In the genomic region with DNA sequence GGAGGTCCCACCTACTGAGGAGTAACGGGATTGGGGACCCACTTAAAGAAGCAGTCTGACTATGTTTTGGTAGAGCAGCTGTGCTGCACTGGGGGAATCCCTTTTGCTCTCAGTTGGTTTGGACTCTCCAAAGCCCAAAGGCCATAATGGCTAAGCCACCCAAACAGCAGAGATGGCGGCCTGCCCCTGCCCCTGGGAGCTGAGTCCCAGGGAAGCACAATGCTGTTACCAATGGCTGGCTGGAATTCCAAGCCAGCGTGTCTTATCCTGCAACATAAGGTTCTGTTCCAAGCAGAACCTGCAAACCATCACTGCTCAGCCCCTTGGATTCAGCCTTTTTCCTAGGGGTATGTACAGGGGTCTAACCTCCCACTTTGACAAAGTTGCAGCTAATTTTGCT, we compare ENCODE assay signal across 19 cellular contexts. TPM values are rescaled to one million over a fixed set of nuclear protein-coding genes. Genes with fewer than 3 reads are reported as not detected.
DNase-seq lines count a peak whose midpoint lies in the region; ATAC-seq and TF ChIP-seq lines count a peak whose summit lies in the region.
"Had no signal": no experiment of that assay in that cellular context is flagged by ENCODE, and none has a peak within 500 bp of the region (broad histone marks: within the 10 kb centered on the region; RNA-seq: fewer than 3 reads in every experiment).

No MANE protein-coding gene starts in this region.

- H3K4me1 Mint-ChIP-seq in neural crest cell, result peaks cover 8% of the 10 kb centered on the region
- H3K4me1 Mint-ChIP-seq in activated CD8-positive, alpha-beta T cell treated with anti-CD3 and anti-CD28 coated beads for 36 hours (ENCODE audit: low read depth), result no peaks in the 10 kb centered on the region
- H3K4me1 Mint-ChIP-seq: CD14-positive monocyte; CD4-positive, alpha-beta memory T cell; CD8-positive, alpha-beta memory T cell had no signal

- POLR2A ChIA-PET in activated CD8-positive, alpha-beta T cell treated with anti-CD3 and anti-CD28 coated beads for 36 hours (lab: Charles Lee), result no interaction called here

- WGBS in esophagus squamous epithelium, 2 donors, result 100% methylated on average over 1 to 3 of the region's 3 CpGs

- H3K9me3 Mint-ChIP-seq in neural crest cell, result peaks cover 8% of the 10 kb centered on the region
- H3K9me3 Mint-ChIP-seq in activated CD8-positive, alpha-beta T cell treated with anti-CD3 and anti-CD28 coated beads for 36 hours, result peaks cover 3% of the 10 kb centered on the region

- H3K4me1 ChIP-seq in neuron (ENCODE audit: insufficient read depth, low read length), result peaks cover 8% of the 10 kb centered on the region
- H3K4me1 ChIP-seq in esophagus squamous epithelium, result no peaks in the 10 kb centered on the region
- H3K4me1 ChIP-seq in MM.1S (ENCODE audit: low read length), result no peaks in the 10 kb centered on the region
- H3K4me1 ChIP-seq: BE2C, BLaER1 had no signal

- DNase-seq in neural crest cell (ENCODE audit: low read depth, low spot score) (no peak), esophagus squamous epithelium (lab: John Stamatoyannopoulos, UW) (no peak), MM.1S (no peak)
- DNase-seq in activated CD8-positive, alpha-beta T cell treated with anti-CD3 and anti-CD28 coated beads for 36 hours, result no peak
- DNase-seq: 8988T; ACHN; BE2C; C1 segment of cervical spinal cord; CD4-positive, alpha-beta memory T cell; CD4-positive, CD25-positive, alpha-beta regulatory T cell; CD8-positive, alpha-beta memory T cell; COR-L47; DMS 273 treated with DMSO at 0.1 percent for 48 hours; DMS79 treated with DMSO at 0.1 percent for 48 hours; GF-D8 had no signal

- H3K27ac ChIP-seq in esophagus squamous epithelium, result no peak overlapping the region
- H3K27ac ChIP-seq in MM.1S (ENCODE audit: low read length), result no peak overlapping the region
- H3K27ac ChIP-seq: BLaER1 had no signal

- H3K4me3 Mint-ChIP-seq in neural crest cell, result no peak overlapping the region
- H3K4me3 Mint-ChIP-seq in activated CD8-positive, alpha-beta T cell treated with anti-CD3 and anti-CD28 coated beads for 36 hours, result no peak overlapping the region
- H3K4me3 Mint-ChIP-seq: CD14-positive monocyte; CD4-positive, alpha-beta memory T cell; CD4-positive, CD25-positive, alpha-beta regulatory T cell; CD8-positive, alpha-beta memory T cell had no signal

- no peaks in the 10 kb centered on the region for H3K79me2 ChIP-seq in MM.1S (ENCODE audit: low read length)

- H3K36me3 ChIP-seq in neuron (ENCODE audit: insufficient read depth, low read length) (no peaks in the 10 kb centered on the region), esophagus squamous epithelium (no peaks in the 10 kb centered on the region), MM.1S (replicated peaks; ENCODE audit: insufficient read depth, low read length) (no peaks in the 10 kb centered on the region)
- H3K36me3 ChIP-seq: BE2C, BLaER1 had no signal

- no peak overlapping the region for H3K4me3 ChIP-seq in neuron (ENCODE audit: low read length)
- H3K4me3 ChIP-seq in esophagus squamous epithelium, result no peak overlapping the region
- H3K4me3 ChIP-seq in MM.1S (ENCODE audit: low read length), result no peak overlapping the region
- H3K4me3 ChIP-seq: BLaER1 had no signal

- no peak overlapping the region for H3K4me2 ChIP-seq in MM.1S (ENCODE audit: low read depth, low read length)
- H3K4me2 ChIP-seq: BLaER1 had no signal

- no peak overlapping the region for H3K9ac ChIP-seq in MM.1S (ENCODE audit: low read length)
- H3K9ac ChIP-seq: BLaER1 had no signal

- no peaks in the 10 kb centered on the region for H3F3A ChIP-seq in MM.1S (ENCODE audit: insufficient read depth, low read length)

- no peaks in the 10 kb centered on the region for H3K9me2 ChIP-seq in MM.1S (replicated peaks; ENCODE audit: insufficient read depth, low read length)

- intact Hi-C loops in esophagus squamous epithelium (cut with DNase I), result no loop called here
- intact Hi-C loops in activated CD8-positive, alpha-beta T cell treated with anti-CD3 and anti-CD28 coated beads for 36 hours (cut with micrococcal nuclease), result no loop called here

- TF ChIP-seq POLR2A in esophagus squamous epithelium (IDR thresholded peaks at IDR 0.05), result no peak

- no peak for ATAC-seq in activated CD8-positive, alpha-beta T cell treated with anti-CD3 and anti-CD28 coated beads for 36 hours

- TF ChIP-seq CTCF in neural crest cell (conservative IDR thresholded peaks at IDR 0.05) (no peak), esophagus squamous epithelium (IDR thresholded peaks at IDR 0.05) (no peak), MM.1S (IDR thresholded peaks at IDR 0.05; ENCODE audit: low read length) (no peak)
- no peak for TF ChIP-seq CTCF in activated CD8-positive, alpha-beta T cell treated with anti-CD3 and anti-CD28 coated beads for 36 hours (IDR thresholded peaks at IDR 0.05)

- no peaks in the 10 kb centered on the region for H4K20me1 ChIP-seq in MM.1S (ENCODE audit: insufficient read depth, low read length)
- H4K20me1 ChIP-seq: BLaER1 had no signal

- H3K27ac Mint-ChIP-seq in neural crest cell (ENCODE audit: unreplicated experiment), result peak overlapping the region; percentile 32
- no peak overlapping the region for H3K27ac Mint-ChIP-seq in activated CD8-positive, alpha-beta T cell treated with anti-CD3 and anti-CD28 coated beads for 36 hours
- H3K27ac Mint-ChIP-seq: CD14-positive monocyte; CD4-positive, alpha-beta memory T cell; CD4-positive, CD25-positive, alpha-beta regulatory T cell; CD8-positive, alpha-beta memory T cell had no signal

- H3K27me3 Mint-ChIP-seq in neural crest cell (ENCODE audit: low read depth), result no peaks in the 10 kb centered on the region
- H3K27me3 Mint-ChIP-seq in activated CD8-positive, alpha-beta T cell treated with anti-CD3 and anti-CD28 coated beads for 36 hours, result no peaks in the 10 kb centered on the region
- H3K27me3 Mint-ChIP-seq: CD4-positive, alpha-beta memory T cell; CD4-positive, CD25-positive, alpha-beta regulatory T cell; CD8-positive, alpha-beta memory T cell had no signal

- H3K36me3 Mint-ChIP-seq in neural crest cell (ENCODE audit: low read depth), result peaks cover 7% of the 10 kb centered on the region
- peaks cover 2% of the 10 kb centered on the region for H3K36me3 Mint-ChIP-seq in activated CD8-positive, alpha-beta T cell treated with anti-CD3 and anti-CD28 coated beads for 36 hours (ENCODE audit: low read depth)
- H3K36me3 Mint-ChIP-seq: CD14-positive monocyte; CD4-positive, alpha-beta memory T cell; CD4-positive, CD25-positive, alpha-beta regulatory T cell; CD8-positive, alpha-beta memory T cell had no signal

- H3K27me3 ChIP-seq in neuron (ENCODE audit: insufficient read depth, low read length), result no peaks in the 10 kb centered on the region
- H3K27me3 ChIP-seq in esophagus squamous epithelium, result no peaks in the 10 kb centered on the region
- H3K27me3 ChIP-seq in MM.1S (replicated peaks; ENCODE audit: insufficient read depth, low read length), result no peaks in the 10 kb centered on the region
- H3K27me3 ChIP-seq: BE2C, BLaER1 had no signal

- peak overlapping the region; percentile 3 for H2AFZ ChIP-seq in neuron (ENCODE audit: low read depth, low read length)
- no peak overlapping the region for H2AFZ ChIP-seq in MM.1S (ENCODE audit: low read length)

- H3K9me3 ChIP-seq in neuron (ENCODE audit: low read length) (peaks cover 2% of the 10 kb centered on the region), esophagus squamous epithelium (peaks cover 0 to 18% (median 0%) of the 10 kb centered on the region in 3 donors), MM.1S (replicated peaks; ENCODE audit: insufficient read depth, low read length) (no peaks in the 10 kb centered on the region)
- H3K9me3 ChIP-seq: BE2C had no signal

- CTCF ChIA-PET in activated CD8-positive, alpha-beta T cell treated with anti-CD3 and anti-CD28 coated beads for 36 hours (lab: Charles Lee), result no interaction called here

RNA-seq across cellular contexts. Expression of a gene that starts 53.7 kb away (rescaled TPM):
- total RNA-seq in neural crest cell (not detected in 2 replicates), esophagus squamous epithelium (not detected)
- not detected for total RNA-seq in activated CD8-positive, alpha-beta T cell treated with anti-CD3 and anti-CD28 coated beads for 36 hours
- total RNA-seq: A673; CD4-positive, alpha-beta memory T cell; CD4-positive, CD25-positive, alpha-beta regulatory T cell; CD8-positive, alpha-beta memory T cell had no signal
